In genomic region chr16:1501630-1502029, GRCh38 we compare ENCODE assay signal across 2 cellular contexts.
A peak's percentile ranks its signal among the peaks of the same experiment; 100 is the strongest.
TF ChIP-seq lines count a peak whose summit lies in the region.

No MANE protein-coding gene starts in this region.

TF ChIP-seq in IMR-90, 13 proteins besides CTCF, POLR2A, EP300 and RAD21:
- no peak for TF ChIP-seq RFX5 (IDR thresholded peaks at IDR 0.05; ENCODE audit: low read depth, low read length)
- TF ChIP-seq ELK1 (IDR thresholded peaks at IDR 0.05; ENCODE audit: borderline replicate concordance, low read depth, low read length): no peak
- no peak for TF ChIP-seq RCOR1 (IDR thresholded peaks at IDR 0.05; ENCODE audit: insufficient replicate concordance, low read length)
- TF ChIP-seq CEBPB (IDR thresholded peaks at IDR 0.05; ENCODE audit: low read depth, low read length): no peak
- TF ChIP-seq USF2 (IDR thresholded peaks at IDR 0.05; ENCODE audit: low read depth, low read length): no peak
- TF ChIP-seq BHLHE40 (IDR thresholded peaks at IDR 0.05; ENCODE audit: low read depth, low read length): no peak
- no peak for TF ChIP-seq NFE2L2 (IDR thresholded peaks at IDR 0.05; ENCODE audit: low read depth, low read length)
- no peak for TF ChIP-seq MAFK (IDR thresholded peaks at IDR 0.05; ENCODE audit: low read depth, low read length)
- no peak for TF ChIP-seq SMC3 (IDR thresholded peaks at IDR 0.05; ENCODE audit: low read depth, low read length)

TF ChIP-seq in K562, 482 proteins besides CTCF, POLR2A, EP300 and RAD21:
- TF ChIP-seq KLF10 (CRISPR knock-in tag; IDR thresholded peaks at IDR 0.05) (no peak), ZNF449 (CRISPR knock-in tag; IDR thresholded peaks at IDR 0.05) (no peak), MAFF (IDR thresholded peaks at IDR 0.05; ENCODE audit: low read length) (no peak), ZNF318 (IDR thresholded peaks at IDR 0.05; ENCODE audit: borderline replicate concordance in 1 of 2, low read depth in 1 of 2) (no peak), CHD7 (IDR thresholded peaks at IDR 0.05; ENCODE audit: low read depth, low read length) (no peak), POLR2G (IDR thresholded peaks at IDR 0.05; ENCODE audit: low read depth, low read length) (peak; percentile 49; the same call in 1 of the 2 replicates)
